ENCODE assay signal across 8 cellular contexts in genomic region chr22:20298110-20298802, GRCh38. TPM values are rescaled to one million over a fixed set of nuclear protein-coding genes. Genes with fewer than 3 reads are reported as not detected.
A peak's percentile ranks its signal among the peaks of the same experiment; 100 is the strongest.
DNase-seq lines count a peak whose midpoint lies in the region; ATAC-seq lines count a peak whose summit lies in the region.

No MANE protein-coding gene starts in this region.

- no peak overlapping the region for H3K27ac Mint-ChIP-seq in central memory CD8-positive, alpha-beta T cell (ENCODE audit: low read depth)
- peak overlapping the region in 1 of 6 donors; percentile 89 for H3K27ac Mint-ChIP-seq in naive B cell

- no peak overlapping the region for H3K27ac ChIP-seq in SJCRH30

- H3K27me3 ChIP-seq in SJCRH30 = no peaks in the 10 kb centered on the region

- ATAC-seq in central memory CD8-positive, alpha-beta T cell (replicated peaks; ENCODE audit: extremely low read depth, poor library complexity, severe bottlenecking) = no peak
- no peak for ATAC-seq in naive B cell (ENCODE audit: low read depth in 2 of 2)

- no peaks in the 10 kb centered on the region for H3K36me3 ChIP-seq in SJCRH30

- intact Hi-C loops in head of caudate nucleus (cut with DNase I) = no loop called here

- H3K27me3 Mint-ChIP-seq in central memory CD8-positive, alpha-beta T cell = peaks cover 9% of the 10 kb centered on the region
- peaks cover 0 to 11% (median 5%) of the 10 kb centered on the region in 3 donors for H3K27me3 Mint-ChIP-seq in naive B cell

- H3K9me3 Mint-ChIP-seq in central memory CD8-positive, alpha-beta T cell = no peaks in the 10 kb centered on the region
- no peaks in the 10 kb centered on the region for H3K9me3 Mint-ChIP-seq in naive B cell

- H3K9me3 ChIP-seq in SJCRH30 (replicated peaks) = no peaks in the 10 kb centered on the region

- H3K4me3 Mint-ChIP-seq in central memory CD8-positive, alpha-beta T cell = peak overlapping the region; percentile 77
- peak overlapping the region; percentile 81 to 93 (median 86) for H3K4me3 Mint-ChIP-seq in naive B cell

- DNase-seq in stimulated activated CD4-positive, alpha-beta T cell treated with anti-CD3 and anti-CD28 coated beads, Interleukin-4, amount 100 ng/mL, for 1 hour = peak; percentile 6
- no peak for DNase-seq in stimulated activated CD4-positive, alpha-beta T cell treated with anti-CD3 and anti-CD28 coated beads, Interleukin-4, amount 100 ng/mL, for 24 hours
- DNase-seq in central memory CD8-positive, alpha-beta T cell (ENCODE audit: low spot score in 2 of 2) = no peak
- no peak for DNase-seq in naive B cell
- DNase-seq in head of caudate nucleus = no peak
- no peak for DNase-seq in SJCRH30
- no peak for DNase-seq in SKM-1 (lab: John Stamatoyannopoulos, UW; ENCODE audit: unreplicated experiment)
- no peak for DNase-seq in NCI-H82 treated with DMSO at 0.1 percent for 48 hours (lab: John Stamatoyannopoulos, UW; ENCODE audit: unreplicated experiment)

- no peaks in the 10 kb centered on the region for H3K4me1 ChIP-seq in SJCRH30

- H3K4me1 Mint-ChIP-seq in central memory CD8-positive, alpha-beta T cell = peaks cover 7% of the 10 kb centered on the region
- H3K4me1 Mint-ChIP-seq in naive B cell = peaks cover 6 to 14% (median 11%) of the 10 kb centered on the region in 3 donors

- H3K36me3 Mint-ChIP-seq in central memory CD8-positive, alpha-beta T cell (ENCODE audit: insufficient read depth) = no peaks in the 10 kb centered on the region
- no peaks in the 10 kb centered on the region for H3K36me3 Mint-ChIP-seq in naive B cell

- H3K4me3 ChIP-seq in SJCRH30 = no peak overlapping the region

RNA-seq across cellular contexts. Expression of gene DGCR6L, which starts 21.6 kb away (rescaled TPM):
- polyA plus RNA-seq in naive B cell (ENCODE audit: low read depth in 6 of 6) = 10 to 100 TPM; 54.0 to 84.4 (median 56.6) TPM
- total RNA-seq in SJCRH30 (2014; rRNA removed; shearing (Covaris generic)) = 25.8 and 31.1 TPM in 2 replicates

RNA-seq across cellular contexts. Expression of gene RTN4R, which starts 30.1 kb away (rescaled TPM):
- polyA plus RNA-seq in naive B cell (ENCODE audit: low read depth in 6 of 6) = not detected
- total RNA-seq in SJCRH30 (2014; rRNA removed; shearing (Covaris generic)) = 0.10 and 0.30 TPM in 2 replicates
